Comparison of ENCODE assay signal across 8 cellular contexts in genomic region chr6:31702421-31702818, GRCh38. TPM values are rescaled to one million over a fixed set of nuclear protein-coding genes. Genes with fewer than 3 reads are reported as not detected.
DNase-seq lines count a peak whose midpoint lies in the region; ATAC-seq and TF ChIP-seq lines count a peak whose summit lies in the region.

No MANE protein-coding gene starts in this region.

- peak overlapping the region; percentile 84 to 93 for H3K4me3 ChIP-seq in esophagus (ENCODE audit: low read depth in 1 of 2, low read length in 2 of 2)

- H3K4me1 ChIP-seq in esophagus (ENCODE audit: control insufficient read depth in 2 of 2, insufficient read depth in 2 of 2, low read length in 1 of 2) = peaks cover 6 to 7% of the 10 kb centered on the region in 2 donors

- peak overlapping the region; percentile 100 for H3K27ac ChIP-seq in esophagus (ENCODE audit: low read depth in 2 of 2, low read length in 1 of 2)

- 0% methylated on average over 8 of the region's 8 CpGs for WGBS in esophagus, 2 donors

- TF ChIP-seq CTCF in neural crest cell (conservative IDR thresholded peaks at IDR 0.05) = no peak

- peaks cover 2% of the 10 kb centered on the region for H3K27me3 Mint-ChIP-seq in T-helper 2 cell treated with Interferon-gamma antibody and Interleukin-4, amounts not matched to agents 5 μg/mL and 100 μg/mL, for 36 hours (ENCODE audit: low read depth)
- H3K27me3 Mint-ChIP-seq in neural crest cell (ENCODE audit: low read depth) = no peaks in the 10 kb centered on the region

- DNase-seq in DMS79 treated with DMSO at 0.1 percent for 48 hours (lab: John Stamatoyannopoulos, UW) (peak; percentile 36), DMS79 (lab: John Stamatoyannopoulos, UW) (no peak), neural crest cell (ENCODE audit: low read depth, low spot score) (no peak), EL (no peak)
- DNase-seq in T-helper 2 cell treated with Interferon-gamma antibody and Interleukin-4, amounts not matched to agents 5 μg/mL and 100 μg/mL, for 36 hours (ENCODE audit: low spot score) = peak; percentile 40

- H3K4me3 Mint-ChIP-seq in T-helper 2 cell treated with Interferon-gamma antibody and Interleukin-4, amounts not matched to agents 5 μg/mL and 100 μg/mL, for 36 hours = peak overlapping the region; percentile 98
- H3K4me3 Mint-ChIP-seq in neural crest cell = peak overlapping the region; percentile 94

- H3K36me3 ChIP-seq in esophagus (ENCODE audit: control insufficient read depth in 2 of 2, insufficient read depth in 2 of 2, low read length in 1 of 2) = peaks cover 0 to 7% of the 10 kb centered on the region in 2 donors

- peaks cover 26% of the 10 kb centered on the region for H3K36me3 Mint-ChIP-seq in T-helper 2 cell treated with Interferon-gamma antibody and Interleukin-4, amounts not matched to agents 5 μg/mL and 100 μg/mL, for 36 hours (ENCODE audit: low read depth)
- peaks cover 5% of the 10 kb centered on the region for H3K36me3 Mint-ChIP-seq in neural crest cell (ENCODE audit: low read depth)

- H3K9me3 ChIP-seq in esophagus (ENCODE audit: control insufficient read depth in 2 of 2, insufficient read depth in 1 of 2, low read depth in 1 of 2, low read length in 1 of 2) = no peaks in the 10 kb centered on the region

- no peaks in the 10 kb centered on the region for H3K27me3 ChIP-seq in esophagus (ENCODE audit: control insufficient read depth in 1 of 2, insufficient read depth in 2 of 2, low read length in 2 of 2)

- peaks cover 23% of the 10 kb centered on the region for H3K4me1 Mint-ChIP-seq in T-helper 2 cell treated with Interferon-gamma antibody and Interleukin-4, amounts not matched to agents 5 μg/mL and 100 μg/mL, for 36 hours (ENCODE audit: low read depth)
- H3K4me1 Mint-ChIP-seq in neural crest cell = peaks cover 20% of the 10 kb centered on the region

- ATAC-seq in HG02840 (IDR thresholded peaks at IDR 0.05; ENCODE audit: low FRiP score, unreplicated experiment) (no peak), HG02763 (IDR thresholded peaks at IDR 0.05; ENCODE audit: unreplicated experiment) (no peak)

- no peaks in the 10 kb centered on the region for H3K9me3 Mint-ChIP-seq in T-helper 2 cell treated with Interferon-gamma antibody and Interleukin-4, amounts not matched to agents 5 μg/mL and 100 μg/mL, for 36 hours
- H3K9me3 Mint-ChIP-seq in neural crest cell = no peaks in the 10 kb centered on the region

- H3K27ac Mint-ChIP-seq in T-helper 2 cell treated with Interferon-gamma antibody and Interleukin-4, amounts not matched to agents 5 μg/mL and 100 μg/mL, for 36 hours = peak overlapping the region; percentile 97
- H3K27ac Mint-ChIP-seq in neural crest cell (ENCODE audit: unreplicated experiment) = peak overlapping the region; percentile 91

RNA-seq across cellular contexts. Expression of gene ABHD16A, which starts 0.7 kb away (rescaled TPM):
- 10 to 100 TPM; 30.0 to 40.1 TPM for polyA plus RNA-seq in esophagus
- 70.9 and 73.6 TPM in 2 replicates for total RNA-seq in neural crest cell

RNA-seq across cellular contexts. Expression of gene LY6G6F, which starts 4.2 kb away (rescaled TPM):
- polyA plus RNA-seq in esophagus = not detected
- not detected in 2 replicates for total RNA-seq in neural crest cell

RNA-seq across cellular contexts. Expression of gene LY6G6D, which starts 12.7 kb away (rescaled TPM):
- polyA plus RNA-seq in esophagus = 1 to 10 TPM in 1 of 2 donors, under 1 TPM in 1; 0.67 to 1.3 TPM
- total RNA-seq in neural crest cell = not detected in 2 replicates

RNA-seq across cellular contexts. Expression of gene LY6G6C, which starts 19.1 kb away (rescaled TPM):
- 10 to 100 TPM; 17.2 to 21.9 TPM for polyA plus RNA-seq in esophagus
- total RNA-seq in neural crest cell = 1.2 TPM in 2 replicates

RNA-seq across cellular contexts. Expression of gene MPIG6B, which starts 20.8 kb away (rescaled TPM):
- under 1 TPM; 0.49 to 0.88 TPM for polyA plus RNA-seq in esophagus
- total RNA-seq in neural crest cell = not detected in 2 replicates

Comparison
In these comparisons a context has a peak if more than half of its experiments do, and no peak if none do; other contexts are left out.
1. DNase-seq: peak in DMS79 treated with DMSO at 0.1 percent for 48 hours (single experiment) and T-helper 2 cell treated with Interferon-gamma antibody and Interleukin-4, amounts not matched to agents 5 μg/mL and 100 μg/mL, for 36 hours (single experiment); none in DMS79 (single experiment), neural crest cell (single experiment) and EL (single experiment).